17 cellular contexts compared by ENCODE assay signal in genomic region chr4:149531861-149532260, GRCh38.
DNase-seq lines count a peak whose midpoint lies in the region; ATAC-seq and TF ChIP-seq lines count a peak whose summit lies in the region.
"Had no signal": no experiment of that assay in that cellular context is flagged by ENCODE, and none has a peak within 500 bp of the region (broad histone marks: within the 10 kb centered on the region; RNA-seq: fewer than 3 reads in every experiment).

No MANE protein-coding gene starts in this region.

- ATAC-seq in left colon = peak; percentile 74
- ATAC-seq: activated CD8-positive, alpha-beta T cell treated with anti-CD3 and anti-CD28 coated beads for 36 hours; left lobe of liver had no signal

- BruUV-seq in Calu3 (replicated peaks; lab: Mats Ljungman, UMichigan) = no TSS peak

- CTCF ChIA-PET in Calu3 (lab: Charles Lee) = interaction anchor here (0.7 kb wide), 1 partner anchor 269 kb away, joined by 6 read pairs; no protein-coding TSS in a partner anchor

- no peaks in the 10 kb centered on the region for H3K27me3 ChIP-seq in MG63
- no peaks in the 10 kb centered on the region for H3K27me3 ChIP-seq in brain microvascular endothelial cell (replicated peaks)
- H3K27me3 ChIP-seq: stomach had no signal

- H3K27me3 Mint-ChIP-seq in Calu3 (ENCODE audit: unreplicated experiment) = no peaks in the 10 kb centered on the region
- H3K27me3 Mint-ChIP-seq: activated CD8-positive, alpha-beta T cell treated with anti-CD3 and anti-CD28 coated beads for 36 hours; progenitor cell of endocrine pancreas had no signal

- H3K4me3 ChIP-seq in MG63 (no peak overlapping the region), brain microvascular endothelial cell (ENCODE audit: low read depth, low read length) (no peak overlapping the region)
- H3K4me3 ChIP-seq: stomach had no signal

- DNase-seq in Calu3 = peak; percentile 12
- peak; percentile 79 for DNase-seq in MG63
- DNase-seq in brain microvascular endothelial cell = peak; percentile 42
- no peak for DNase-seq in left colon
- DNase-seq in HK-2 (ENCODE audit: unreplicated experiment) = no peak
- no peak for DNase-seq in NCI-H2196 treated with DMSO at 0.1 percent for 48 hours (lab: John Stamatoyannopoulos, UW; ENCODE audit: unreplicated experiment)
- no peak for DNase-seq in NCI-H2227 treated with DMSO at 0.1 percent for 48 hours (lab: John Stamatoyannopoulos, UW)
- DNase-seq in NCI-H446 treated with DMSO at 0.1 percent for 48 hours (lab: John Stamatoyannopoulos, UW) = no peak
- DNase-seq: activated CD8-positive, alpha-beta T cell treated with anti-CD3 and anti-CD28 coated beads for 36 hours; AML-193; erythroblast; NCI-H187 treated with DMSO at 0.1 percent for 48 hours; NCI-H748 treated with DMSO at 0.1 percent for 48 hours; stimulated activated CD4-positive, alpha-beta T cell treated with anti-CD3 and anti-CD28 coated beads, Interleukin-15, amount 100 ng/mL, for 24 hours; stomach had no signal

- no peak overlapping the region for H3K27ac ChIP-seq in brain microvascular endothelial cell
- H3K27ac ChIP-seq: stomach had no signal

- no peak overlapping the region for H3K4me3 Mint-ChIP-seq in Calu3 (ENCODE audit: low read depth, unreplicated experiment)
- H3K4me3 Mint-ChIP-seq: activated CD8-positive, alpha-beta T cell treated with anti-CD3 and anti-CD28 coated beads for 36 hours had no signal

- H3K4me1 Mint-ChIP-seq in Calu3 (ENCODE audit: low read depth, unreplicated experiment) = no peaks in the 10 kb centered on the region

- H3K36me3 ChIP-seq in MG63 (no peaks in the 10 kb centered on the region), brain microvascular endothelial cell (replicated peaks) (no peaks in the 10 kb centered on the region)
- H3K36me3 ChIP-seq: stomach had no signal

- H3K9me3 Mint-ChIP-seq in Calu3 (ENCODE audit: low read depth, unreplicated experiment) = no peaks in the 10 kb centered on the region

- peak overlapping the region; percentile 52 for H3K27ac Mint-ChIP-seq in Calu3 (ENCODE audit: unreplicated experiment)
- H3K27ac Mint-ChIP-seq: activated CD8-positive, alpha-beta T cell treated with anti-CD3 and anti-CD28 coated beads for 36 hours; progenitor cell of endocrine pancreas had no signal

- no peaks in the 10 kb centered on the region for H3K36me3 Mint-ChIP-seq in Calu3 (ENCODE audit: insufficient read depth, unreplicated experiment)

- intact Hi-C loops in Calu3 (cut with micrococcal nuclease; ENCODE audit: unreplicated experiment) (no loop called here), left colon (cut with DNase I, micrococcal nuclease) (no loop called here)

- TF ChIP-seq CTCF in Calu3 (IDR thresholded peaks at IDR 0.05; ENCODE audit: unreplicated experiment) (no peak), brain microvascular endothelial cell (IDR thresholded peaks at IDR 0.05; ENCODE audit: low read depth, low read length, missing control alignments) (no peak)

- in situ Hi-C loops in brain microvascular endothelial cell (cut with HindIII; ENCODE audit: low pct_ligation_motif_present, low sequenced_read_pairs) = no loop called here

- H3K9me3 ChIP-seq in MG63 = peaks cover 1% of the 10 kb centered on the region; the same call in 1 of the 2 replicates
- H3K9me3 ChIP-seq: stomach had no signal

Comparison
In these comparisons a context has a peak if more than half of its experiments do, and no peak if none do; other contexts are left out.
1. DNase-seq: peak in Calu3 (single experiment), MG63 (single experiment) and brain microvascular endothelial cell (single experiment); none in left colon (0 of 2), HK-2 (single experiment), NCI-H2196 treated with DMSO at 0.1 percent for 48 hours (single experiment), NCI-H2227 treated with DMSO at 0.1 percent for 48 hours (single experiment) and NCI-H446 treated with DMSO at 0.1 percent for 48 hours (single experiment).